ENCODE assay signal across 21 cellular contexts in genomic region chr4:37988670-37989069, GRCh38. TPM values are rescaled to one million over a fixed set of nuclear protein-coding genes. Genes with fewer than 3 reads are reported as not detected.
A peak's percentile ranks its signal among the peaks of the same experiment; 100 is the strongest.
DNase-seq lines count a peak whose midpoint lies in the region; ATAC-seq, FAIRE-seq and TF ChIP-seq lines count a peak whose summit lies in the region.
"Had no signal": no experiment of that assay in that cellular context is flagged by ENCODE, and none has a peak within 500 bp of the region (broad histone marks: within the 10 kb centered on the region; RNA-seq: fewer than 3 reads in every experiment).

No MANE protein-coding gene starts in this region.

- peaks cover 10 to 27% of the 10 kb centered on the region in 2 donors for H3K36me3 Mint-ChIP-seq in CD14-positive monocyte

- H3K4me3 Mint-ChIP-seq in CD14-positive monocyte = no peak overlapping the region
- H3K4me3 Mint-ChIP-seq: activated CD4-positive, alpha-beta T cell treated with anti-CD3 and anti-CD28 coated beads, Interleukin-2, amount 10 ng/mL, durations not matched to agents 7 days and 5 days had no signal

- H3K27me3 Mint-ChIP-seq in CD14-positive monocyte (ENCODE audit: low read depth in 3 of 3) = no peaks in the 10 kb centered on the region
- H3K27me3 Mint-ChIP-seq: activated CD4-positive, alpha-beta T cell treated with anti-CD3 and anti-CD28 coated beads, Interleukin-2, amount 10 ng/mL, durations not matched to agents 7 days and 5 days had no signal

- TF ChIP-seq EP300 in Ishikawa (IDR thresholded peaks at IDR 0.05; ENCODE audit: borderline replicate concordance) (no peak; the same call in 1 of the 2 replicates), gastroesophageal sphincter (IDR thresholded peaks at IDR 0.05) (no peak)

- H3K27me3 ChIP-seq in gastroesophageal sphincter (no peaks in the 10 kb centered on the region), pancreas (no peaks in the 10 kb centered on the region)
- H3K27me3 ChIP-seq: upper lobe of left lung had no signal

- intact Hi-C loops in CD14-positive monocyte (cut with micrococcal nuclease) = no loop called here
- intact Hi-C loops in pancreas (cut with DNase I) = no loop called here

- ATAC-seq in gastroesophageal sphincter (no peak), pancreas (peak in 3 of 4 donors; percentile 36 to 39 (median 38))
- ATAC-seq: K562 had no signal

- peaks cover 71% of the 10 kb centered on the region for H3K4me1 Mint-ChIP-seq in CD14-positive monocyte

- no peak for TF ChIP-seq POLR2A in gastroesophageal sphincter (IDR thresholded peaks at IDR 0.05)

- no peak for TF ChIP-seq RAD21 in Ishikawa (IDR thresholded peaks at IDR 0.05; ENCODE audit: low read depth)

- no peaks in the 10 kb centered on the region for H3K9me3 ChIP-seq in gastroesophageal sphincter
- no peaks in the 10 kb centered on the region for H3K9me3 ChIP-seq in pancreas
- H3K9me3 ChIP-seq: upper lobe of left lung had no signal

- H3K27ac Mint-ChIP-seq in CD14-positive monocyte = peak overlapping the region; percentile 59 to 95 (median 91)
- H3K27ac Mint-ChIP-seq: activated CD4-positive, alpha-beta T cell treated with anti-CD3 and anti-CD28 coated beads, Interleukin-2, amount 10 ng/mL, durations not matched to agents 7 days and 5 days had no signal

- peaks cover 0 to 2% (median 0%) of the 10 kb centered on the region in 7 donors for H3K9me3 Mint-ChIP-seq in CD14-positive monocyte
- H3K9me3 Mint-ChIP-seq: activated CD4-positive, alpha-beta T cell treated with anti-CD3 and anti-CD28 coated beads, Interleukin-2, amount 10 ng/mL, durations not matched to agents 7 days and 5 days had no signal

- 56% methylated on average over 3 of the region's 5 CpGs; no CpG with 5 or more reads in 1 of the 2 donors for WGBS in gastroesophageal sphincter (ENCODE audit: low coverage in 1 of 2), 2 donors
- 32 to 34% methylated on average over 5 of the region's 5 CpGs for WGBS in pancreas, 2 donors

- DNase-seq in CD14-positive monocyte (ENCODE audit: low spot score) = no peak
- no peak for DNase-seq in pancreas
- no peak for DNase-seq in NK-92 (lab: John Stamatoyannopoulos, UW; ENCODE audit: unreplicated experiment)
- DNase-seq in activated T-cell treated with anti-CD3 and anti-CD28 coated beads, Interleukin-2, amount 50 U/mL, for 48 hours = no peak
- no peak for DNase-seq in NCI-H1694 (lab: John Stamatoyannopoulos, UW)
- DNase-seq in stimulated activated CD4-positive, alpha-beta T cell treated with anti-CD3 and anti-CD28 coated beads, Interleukin-4, amount 100 ng/mL, for 1 hour = no peak
- DNase-seq: activated CD4-positive, alpha-beta T cell treated with anti-CD3 and anti-CD28 coated beads, Interleukin-2, amount 10 ng/mL, durations not matched to agents 7 days and 5 days; activated effector memory CD4-positive, alpha-beta T cell treated with Interleukin-2 at 50 U/mL for 16 hours; glutamatergic neuron; NCI-H1105 treated with DMSO at 0.1 percent for 48 hours; NCI-H524; stimulated activated CD4-positive, alpha-beta T cell treated with anti-CD3 and anti-CD28 coated beads, Interleukin-15, amount 100 ng/mL, for 24 hours; T-helper 2 cell; upper lobe of left lung had no signal

- no peaks in the 10 kb centered on the region for H3K36me3 ChIP-seq in gastroesophageal sphincter
- no peaks in the 10 kb centered on the region for H3K36me3 ChIP-seq in pancreas
- H3K36me3 ChIP-seq: upper lobe of left lung had no signal

- no peak for FAIRE-seq in pancreas (lab: Jason Lieb, UNC)
- FAIRE-seq: bronchial epithelial cell, K562 had no signal

- H3K4me3 ChIP-seq in gastroesophageal sphincter (no peak overlapping the region), pancreas (no peak overlapping the region)
- H3K4me3 ChIP-seq: K562, upper lobe of left lung had no signal

- TF ChIP-seq CTCF in CD14-positive monocyte (IDR thresholded peaks at IDR 0.05) (no peak), gastroesophageal sphincter (IDR thresholded peaks at IDR 0.05) (no peak), pancreas (IDR thresholded peaks at IDR 0.05) (no peak)

- peak overlapping the region in 3 of 4 donors; percentile 78 to 80 (median 78) for H3K27ac ChIP-seq in gastroesophageal sphincter
- H3K27ac ChIP-seq in pancreas = peak overlapping the region in 1 of 4 donors; percentile 12

- H3K4me1 ChIP-seq in gastroesophageal sphincter = peaks cover 18 to 60% (median 23%) of the 10 kb centered on the region in 3 donors
- peaks cover 0 to 15% (median 0%) of the 10 kb centered on the region in 3 donors for H3K4me1 ChIP-seq in pancreas

TF ChIP-seq in Ishikawa, 13 proteins besides CTCF, POLR2A, EP300 and RAD21:
- TF ChIP-seq TCF12 (IDR thresholded peaks at IDR 0.05; ENCODE audit: low read depth) (0 out of 2 replicates have a peak, but pooled peaks have one; percentile 17), TEAD4 (IDR thresholded peaks at IDR 0.05) (peak; percentile 79), NFIC (IDR thresholded peaks at IDR 0.05) (peak; percentile 40), EGR1 (IDR thresholded peaks at IDR 0.05) (no peak)

RNA-seq across cellular contexts. Expression of gene PTTG2, which starts 28.5 kb away (rescaled TPM):
- polyA plus RNA-seq in CD14-positive monocyte = not detected
- total RNA-seq in gastroesophageal sphincter = 1 to 10 TPM in 2 of 4 donors, under 1 TPM in 1, not detected in 1; 0.62 to 3.5 (median 2.5) TPM
- under 1 TPM in 5 of 6 donors, not detected in 1; 0.31 to 0.94 (median 0.79) TPM for total RNA-seq in pancreas
- under 1 TPM; 0.30 to 0.38 TPM for polyA plus RNA-seq in pancreas
- total RNA-seq: bronchial epithelial cell, K562, mesenteric fat pad, osteocyte, RPMI7951 had no signal
- polyA plus RNA-seq: K562 had no signal
